8 cellular contexts compared by ENCODE assay signal in the genomic region with DNA sequence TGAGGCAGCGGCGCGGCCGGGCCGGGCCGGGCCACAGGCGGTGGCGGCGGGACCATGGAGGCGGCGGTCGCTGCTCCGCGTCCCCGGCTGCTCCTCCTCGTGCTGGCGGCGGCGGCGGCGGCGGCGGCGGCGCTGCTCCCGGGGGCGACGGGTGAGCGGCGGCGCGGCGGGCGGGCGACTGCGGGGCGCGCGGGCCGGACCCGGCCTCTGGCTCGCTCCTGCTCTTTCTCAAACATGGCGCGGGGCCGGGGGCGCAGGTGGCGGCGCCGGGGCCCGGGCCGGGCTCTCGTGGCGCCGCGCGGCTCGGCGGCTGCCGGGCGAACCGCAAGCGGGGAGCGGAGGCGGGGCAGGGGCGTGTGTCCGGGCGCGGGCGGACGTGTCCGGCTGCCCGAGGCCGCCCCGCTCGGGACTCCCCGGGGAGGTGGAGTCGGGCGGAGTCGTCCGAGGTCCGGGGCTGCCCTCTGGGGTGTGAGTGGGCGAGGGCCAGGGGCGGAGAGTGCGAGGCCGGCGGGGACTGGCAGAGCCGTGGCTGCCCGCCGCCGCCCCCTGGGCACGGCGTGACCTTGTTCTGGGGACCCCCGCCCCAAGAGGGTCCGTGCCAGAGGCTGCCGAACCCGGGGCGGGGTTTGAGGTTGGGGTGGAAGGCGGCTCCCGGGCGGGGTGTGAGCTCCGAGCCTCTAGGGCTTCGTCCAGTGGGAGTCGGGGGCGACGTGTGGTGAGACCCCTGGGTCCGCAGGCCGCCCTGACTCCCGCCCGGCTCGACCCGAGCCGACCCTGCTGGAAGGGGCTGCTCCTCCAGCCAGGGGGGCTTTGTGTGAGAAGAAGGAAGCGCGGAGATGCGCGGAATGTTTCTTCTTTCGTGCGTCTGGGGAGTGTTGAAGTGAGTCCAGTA. TPM values are rescaled to one million over a fixed set of nuclear protein-coding genes. Genes with fewer than 3 reads are reported as not detected.
DNase-seq lines count a peak whose midpoint lies in the region; ATAC-seq and TF ChIP-seq lines count a peak whose summit lies in the region.

No MANE protein-coding gene starts in this region.

- TF ChIP-seq CTCF in 22Rv1 (IDR thresholded peaks at IDR 0.05): peak; percentile 10; the same call in 1 of the 2 replicates
- TF ChIP-seq CTCF in thyroid gland (IDR thresholded peaks at IDR 0.05): no peak

- H3K27ac ChIP-seq in 22Rv1: peak overlapping the region; percentile 31; the same call in 1 of the 2 replicates
- H3K27ac ChIP-seq in muscle layer of colon (ENCODE audit: low read depth, low read length): peak overlapping the region; percentile 86
- peak overlapping the region; percentile 47 to 86 (median 83) for H3K27ac ChIP-seq in thyroid gland

- H3K9me3 ChIP-seq in muscle layer of colon (ENCODE audit: low read length) (no peaks in the 10 kb centered on the region), thyroid gland (no peaks in the 10 kb centered on the region)

- H3K9ac ChIP-seq in muscle layer of colon (ENCODE audit: low read length): peak overlapping the region; percentile 39

- H3K4me3 ChIP-seq in muscle layer of colon (ENCODE audit: low read depth in 1 of 2, low read length in 2 of 2) (peak overlapping the region; percentile 70 to 78), thyroid gland (replicated peaks in 1 of 3) (peak overlapping the region; percentile 68 to 95 (median 85))

- DNase-seq in NCI-H460 (ENCODE audit: extremely low read depth, low read depth) (peak; percentile 50), activated T-cell treated with anti-CD3 and anti-CD28 coated beads for 48 hours (ENCODE audit: low read depth) (peak; percentile 23), thyroid gland (peak; percentile 82 to 84)

- H3K27me3 ChIP-seq in muscle layer of colon (ENCODE audit: control insufficient read depth in 1 of 2, insufficient read depth in 2 of 2, low read length in 2 of 2) (no peaks in the 10 kb centered on the region), thyroid gland (no peaks in the 10 kb centered on the region)

- 1% methylated on average over 23 to 28 of the region's 118 CpGs for WGBS in thyroid gland, 2 donors

- intact Hi-C loops in thyroid gland (cut with DNase I): no loop called here

- ATAC-seq in GM18498 (IDR thresholded peaks at IDR 0.05; ENCODE audit: unreplicated experiment): peak; percentile 66
- ATAC-seq in HG02763 (IDR thresholded peaks at IDR 0.05; ENCODE audit: unreplicated experiment): peak; percentile 57
- ATAC-seq in esophagus mucosa: peak; percentile 53

- H3K4me1 ChIP-seq in muscle layer of colon (ENCODE audit: insufficient read depth, low read length): peaks cover 60% of the 10 kb centered on the region
- H3K4me1 ChIP-seq in thyroid gland: peaks cover 17% of the 10 kb centered on the region in 2 donors

- TF ChIP-seq POLR2A in thyroid gland (IDR thresholded peaks at IDR 0.05): peak in 1 of 2 donors; percentile 35

- no peaks in the 10 kb centered on the region for H3K36me3 ChIP-seq in muscle layer of colon (ENCODE audit: insufficient read depth, low read length)
- no peaks in the 10 kb centered on the region for H3K36me3 ChIP-seq in thyroid gland

RNA-seq across cellular contexts. Expression of a gene that starts 0.5 kb away (rescaled TPM):
- total RNA-seq in NCI-H460 (2014; rRNA removed; shearing (Covaris generic)): 78.3 and 85.6 TPM in 2 replicates
- polyA plus RNA-seq in NCI-H460 (2014; cell fraction: nucleus; rRNA removed): 18.6 and 25.6 TPM in 2 replicates
- 31.5 TPM for total RNA-seq in esophagus mucosa
- total RNA-seq in thyroid gland: 10 to 100 TPM; 18.6 to 36.7 (median 28.5) TPM

Comparison
In these comparisons a context has a peak if more than half of its experiments do, and no peak if none do; other contexts are left out.
1. Peak in every context shown above with its lines: DNase-seq, ATAC-seq, H3K4me3 ChIP-seq and H3K27ac ChIP-seq.
2. H3K27ac ChIP-seq: peak in every context shown above with its lines; median percentile 86 in muscle layer of colon; 83 in thyroid gland; 31 in 22Rv1.
3. DNase-seq: peak in every context shown above with its lines; median percentile 83 in thyroid gland; 50 in NCI-H460; 23 in activated T-cell treated with anti-CD3 and anti-CD28 coated beads for 48 hours.